Comparison of ENCODE assay signal across 9 cellular contexts in the genomic region with DNA sequence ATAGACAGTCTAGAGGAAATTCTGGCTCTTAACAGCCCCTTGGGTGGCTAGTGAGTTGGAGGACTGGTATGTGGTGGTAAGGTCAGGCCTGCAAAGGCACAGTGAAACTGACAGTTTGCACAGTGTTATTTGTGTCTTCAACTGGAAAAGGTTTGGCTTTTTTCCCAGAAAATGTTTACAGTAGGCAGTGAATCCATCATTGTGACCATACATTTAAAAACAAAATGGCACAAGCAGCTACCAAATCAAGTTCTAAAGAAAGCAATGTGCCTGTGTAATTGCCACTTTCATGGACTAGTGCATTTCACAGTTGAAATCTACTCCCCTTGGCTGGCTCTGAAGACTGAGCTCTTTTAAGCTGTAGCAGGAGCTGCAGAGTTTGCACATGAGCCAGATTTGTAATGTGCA. TPM values are rescaled to one million over a fixed set of nuclear protein-coding genes. Genes with fewer than 3 reads are reported as not detected.
A peak's percentile ranks its signal among the peaks of the same experiment; 100 is the strongest.
DNase-seq lines count a peak whose midpoint lies in the region; ATAC-seq and TF ChIP-seq lines count a peak whose summit lies in the region.
"Had no signal": no experiment of that assay in that cellular context is flagged by ENCODE, and none has a peak within 500 bp of the region (broad histone marks: within the 10 kb centered on the region; RNA-seq: fewer than 3 reads in every experiment).

No MANE protein-coding gene starts in this region.

- ATAC-seq in left cardiac atrium (peak; percentile 55 to 60), natural killer cell (no peak)

- DNase-seq in A172 (ENCODE audit: low spot score) (peak; percentile 91), SK-MEL-5 (ENCODE audit: low read depth, low spot score) (peak; percentile 85), left cardiac atrium (no peak), natural killer cell (no peak), tibial nerve (ENCODE audit: low spot score in 2 of 2) (no peak), islet precursor cell (no peak)
- DNase-seq in activated T-cell treated with anti-CD3 and anti-CD28 coated beads, Interleukin-2, amount 50 U/mL, for 48 hours: no peak
- DNase-seq: CD4-positive, alpha-beta memory T cell had no signal

- H3K9ac ChIP-seq in KMS-11: no peak overlapping the region

- H3K36me3 ChIP-seq in KMS-11 (ENCODE audit: insufficient read depth): no peaks in the 10 kb centered on the region
- H3K36me3 ChIP-seq in tibial nerve: peaks cover 0 to 54% (median 0%) of the 10 kb centered on the region in 3 donors

- H3K79me2 ChIP-seq in KMS-11 (ENCODE audit: insufficient read depth, low read depth): no peaks in the 10 kb centered on the region

- no peaks in the 10 kb centered on the region for H3K27me3 ChIP-seq in KMS-11 (ENCODE audit: insufficient read depth, low read depth)
- H3K27me3 ChIP-seq in tibial nerve: no peaks in the 10 kb centered on the region

- H3K9me3 Mint-ChIP-seq in natural killer cell: no peaks in the 10 kb centered on the region
- H3K9me3 Mint-ChIP-seq: CD4-positive, alpha-beta memory T cell had no signal

- no peaks in the 10 kb centered on the region for H3K27me3 Mint-ChIP-seq in natural killer cell (ENCODE audit: low read depth in 2 of 2)
- H3K27me3 Mint-ChIP-seq: CD4-positive, alpha-beta memory T cell had no signal

- no peak overlapping the region for H3K27ac ChIP-seq in KMS-11
- H3K27ac ChIP-seq in tibial nerve: peak overlapping the region in 2 of 4 donors; percentile 11 to 54

- H3K4me3 ChIP-seq in KMS-11 (IDR thresholded peaks at IDR 0.05; ENCODE audit: insufficient read depth, low read depth, low read length) (no peak overlapping the region), tibial nerve (no peak overlapping the region)

- H3K4me3 Mint-ChIP-seq in natural killer cell: no peak overlapping the region
- H3K4me3 Mint-ChIP-seq: CD4-positive, alpha-beta memory T cell had no signal

- intact Hi-C loops in left cardiac atrium (cut with DNase I): loop anchor here in 1 of 2 donors (10.0 kb wide), 1 partner anchor 71 kb away; the partner anchor contains the start of gene EFCAB14
- intact Hi-C loops in natural killer cell (cut with micrococcal nuclease): no loop called here

- H3K9me3 ChIP-seq in tibial nerve: no peaks in the 10 kb centered on the region

- TF ChIP-seq CTCF in KMS-11 (conservative IDR thresholded peaks at IDR 0.05; ENCODE audit: low read depth, low read length) (no peak), natural killer cell (IDR thresholded peaks at IDR 0.05) (no peak), tibial nerve (IDR thresholded peaks at IDR 0.05) (no peak)

- no peak for TF ChIP-seq EP300 in tibial nerve (IDR thresholded peaks at IDR 0.05)

- H3K27ac Mint-ChIP-seq in natural killer cell: no peak overlapping the region

- H4K20me1 ChIP-seq in KMS-11 (ENCODE audit: insufficient read depth): no peaks in the 10 kb centered on the region

- TF ChIP-seq POLR2A in tibial nerve (IDR thresholded peaks at IDR 0.05): no peak

- no peaks in the 10 kb centered on the region for H3K4me1 Mint-ChIP-seq in natural killer cell

- in situ Hi-C loops in SK-MEL-5 (cut with HindIII; ENCODE audit: low pct_unique_long_range_greater_than_20kb, low sequenced_read_pairs): no loop called here

- peaks cover 9% of the 10 kb centered on the region for H3K36me3 Mint-ChIP-seq in natural killer cell

- peaks cover 17% of the 10 kb centered on the region for H3K4me1 ChIP-seq in KMS-11 (ENCODE audit: low read depth, poor library complexity, severe bottlenecking)
- peaks cover 0 to 13% (median 5%) of the 10 kb centered on the region in 4 donors for H3K4me1 ChIP-seq in tibial nerve

- H3K4me2 ChIP-seq in KMS-11: peak overlapping the region; percentile 17; the same call in 1 of the 2 replicates

- no peak overlapping the region for H2AFZ ChIP-seq in KMS-11 (ENCODE audit: low read depth)

RNA-seq across cellular contexts. Expression of gene ATPAF1, which starts 24.8 kb away (rescaled TPM):
- total RNA-seq in A172 (2014; rRNA removed; shearing (Covaris generic)): 106 and 123 TPM in 2 replicates
- total RNA-seq in SK-MEL-5 (2014; rRNA removed; shearing (Covaris generic)): 62.9 and 68.8 TPM in 2 replicates
- polyA plus RNA-seq in SK-MEL-5 (2015; cell fraction: cytosol; rRNA removed): 45.4 and 68.6 TPM in 2 replicates
- 26.4 and 28.8 TPM in 2 replicates for polyA plus RNA-seq in SK-MEL-5 (2015; cell fraction: nucleus; rRNA removed)
- total RNA-seq in left cardiac atrium (100 to 1,000 TPM; 134 to 137 TPM), natural killer cell (10 to 100 TPM; 18.0 to 21.7 (median 19.0) TPM), tibial nerve (10 to 100 TPM; 26.3 to 38.5 (median 30.2) TPM)

RNA-seq across cellular contexts. Expression of gene MOB3C, which starts 26.8 kb away (rescaled TPM):
- 5.8 and 7.9 TPM in 2 replicates for total RNA-seq in A172 (2014; rRNA removed; shearing (Covaris generic))
- total RNA-seq in SK-MEL-5 (2014; rRNA removed; shearing (Covaris generic)): 4.6 and 4.8 TPM in 2 replicates
- polyA plus RNA-seq in SK-MEL-5 (2015; cell fraction: cytosol; rRNA removed): 6.1 and 7.4 TPM in 2 replicates
- 10.1 and 11.3 TPM in 2 replicates for polyA plus RNA-seq in SK-MEL-5 (2015; cell fraction: nucleus; rRNA removed)
- total RNA-seq in left cardiac atrium (10 to 100 TPM; 18.3 to 22.1 TPM), natural killer cell (10 to 100 TPM; 16.7 to 25.1 (median 19.2) TPM), tibial nerve (10 to 100 TPM; 15.1 to 22.3 (median 17.1) TPM)

RNA-seq across cellular contexts. Expression of gene TEX38, which starts 28.3 kb away (rescaled TPM):
- not detected in 2 replicates for total RNA-seq in A172 (2014; rRNA removed; shearing (Covaris generic))
- total RNA-seq in SK-MEL-5 (2014; rRNA removed; shearing (Covaris generic)): not detected in 2 replicates
- not detected in 2 replicates for polyA plus RNA-seq in SK-MEL-5 (2015; cell fraction: cytosol; rRNA removed)
- not detected in 2 replicates for polyA plus RNA-seq in SK-MEL-5 (2015; cell fraction: nucleus; rRNA removed)
- total RNA-seq in left cardiac atrium (under 1 TPM in 1 of 2 donors, not detected in 1; 0.35 TPM), natural killer cell (under 1 TPM in 2 of 3 donors, not detected in 1; 0.26 to 0.75 TPM), tibial nerve (not detected)
- total RNA-seq: CD4-positive, alpha-beta memory T cell had no signal

RNA-seq across cellular contexts. Expression of gene MKNK1, which starts 39.3 kb away (rescaled TPM):
- total RNA-seq in A172 (2014; rRNA removed; shearing (Covaris generic)): 26.7 and 32.3 TPM in 2 replicates
- 14.5 and 16.2 TPM in 2 replicates for total RNA-seq in SK-MEL-5 (2014; rRNA removed; shearing (Covaris generic))
- polyA plus RNA-seq in SK-MEL-5 (2015; cell fraction: cytosol; rRNA removed): 23.4 and 24.6 TPM in 2 replicates
- 92.5 and 97.0 TPM in 2 replicates for polyA plus RNA-seq in SK-MEL-5 (2015; cell fraction: nucleus; rRNA removed)
- 10 to 100 TPM; 39.7 to 42.7 TPM for total RNA-seq in left cardiac atrium
- total RNA-seq in natural killer cell: 10 to 100 TPM; 59.5 to 81.5 (median 65.5) TPM
- 10 to 100 TPM; 52.4 to 75.0 (median 66.5) TPM for total RNA-seq in tibial nerve

Comparison
In these comparisons a context has a peak if more than half of its experiments do, and no peak if none do; other contexts are left out.
1. DNase-seq: peak in A172 (single experiment) and SK-MEL-5 (single experiment); none in left cardiac atrium (single experiment), natural killer cell (single experiment), tibial nerve (0 of 2), activated T-cell treated with anti-CD3 and anti-CD28 coated beads, Interleukin-2, amount 50 U/mL, for 48 hours (0 of 2) and islet precursor cell (single experiment).
2. ATAC-seq: peak in left cardiac atrium (2 of 2); none in natural killer cell (0 of 3).